Comparison of ENCODE assay signal across 1 cellular context in genomic region chr19:49362926-49363264, GRCh38.
TF ChIP-seq lines count a peak whose summit lies in the region.

No MANE protein-coding gene starts in this region.

TF ChIP-seq in endothelial cell of umbilical vein, 7 proteins besides CTCF, POLR2A, EP300 and RAD21:
- no peak for TF ChIP-seq MAX (IDR thresholded peaks at IDR 0.05; ENCODE audit: insufficient read depth, insufficient read length)
- no peak for TF ChIP-seq POLR2AphosphoS5 (IDR thresholded peaks at IDR 0.05; ENCODE audit: insufficient read depth, low read depth, low read length)
- TF ChIP-seq GATA2 (IDR thresholded peaks at IDR 0.05; ENCODE audit: insufficient read depth, insufficient read length, low read depth, low read length): no peak
- no peak for TF ChIP-seq EZH2 (IDR thresholded peaks at IDR 0.05; ENCODE audit: borderline replicate concordance, low read depth, low read length, severe bottlenecking)
- no peak for TF ChIP-seq JUN (IDR thresholded peaks at IDR 0.05; ENCODE audit: borderline replicate concordance, insufficient read depth, insufficient read length, low read depth)
- no peak for TF ChIP-seq MYC (IDR thresholded peaks at IDR 0.05; ENCODE audit: low read depth, low read length)
- TF ChIP-seq FOS (IDR thresholded peaks at IDR 0.05; ENCODE audit: borderline replicate concordance, insufficient read depth, low read length): no peak
TF ChIP-seq in endothelial cell of umbilical vein: peak in this region for 0.
